In the genomic region with DNA sequence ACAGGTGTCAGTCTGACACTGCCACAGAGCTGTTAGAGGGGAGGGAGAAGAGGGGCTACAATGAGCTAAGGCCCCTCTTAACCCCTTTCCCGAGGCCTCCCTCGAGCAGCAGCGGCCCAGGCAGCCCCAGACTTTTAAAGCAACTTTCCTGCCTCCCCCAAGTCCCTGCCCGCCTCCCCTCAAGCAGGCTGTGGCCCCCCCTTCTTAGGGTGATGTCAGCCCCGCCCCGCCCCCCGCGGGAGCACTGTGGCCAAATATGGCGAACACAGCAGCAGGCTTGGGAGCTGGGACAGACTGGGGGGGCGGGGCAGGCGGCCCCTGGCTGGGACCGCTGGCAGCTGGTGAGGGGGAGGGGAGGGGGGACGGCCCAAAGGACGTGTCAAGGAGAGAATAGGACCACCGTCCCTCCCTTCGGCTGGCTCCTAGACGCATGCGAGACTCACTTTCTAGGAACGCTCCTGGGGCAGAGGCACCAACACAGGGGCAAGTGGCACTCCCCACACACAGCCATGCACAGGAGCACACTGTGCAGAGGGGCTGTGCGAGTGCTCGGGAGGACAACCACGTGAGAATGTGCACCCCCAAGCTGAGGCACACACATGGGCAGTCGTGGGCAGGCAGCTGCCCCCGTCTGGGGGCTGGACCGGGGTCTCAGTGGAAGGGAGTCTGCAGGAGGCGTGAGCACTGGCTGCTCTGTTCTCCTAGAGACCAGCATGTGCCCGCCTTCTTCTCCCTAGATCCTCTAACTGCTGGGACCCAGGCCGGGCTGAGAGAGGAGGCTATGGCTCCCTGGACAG, we compare ENCODE assay signal across 9 cellular contexts. TPM values are rescaled to one million over a fixed set of nuclear protein-coding genes. Genes with fewer than 3 reads are reported as not detected.
A peak's percentile ranks its signal among the peaks of the same experiment; 100 is the strongest.
DNase-seq lines count a peak whose midpoint lies in the region; ATAC-seq and TF ChIP-seq lines count a peak whose summit lies in the region.
"Had no signal": no experiment of that assay in that cellular context is flagged by ENCODE, and none has a peak within 500 bp of the region (broad histone marks: within the 10 kb centered on the region; RNA-seq: fewer than 3 reads in every experiment).

No MANE protein-coding gene starts in this region.

- H3K9ac ChIP-seq in iPS-18a (ENCODE audit: low read length), result peak overlapping the region; percentile 61
- peak overlapping the region; percentile 55 for H3K9ac ChIP-seq in skeletal muscle satellite cell (ENCODE audit: low read depth, low read length)

- H3K4me1 ChIP-seq in iPS-18a (ENCODE audit: control insufficient read depth, low read depth, low read length) (peaks cover 80% of the 10 kb centered on the region), skeletal muscle satellite cell (ENCODE audit: control insufficient read depth, insufficient read depth, low read length) (peaks cover 95% of the 10 kb centered on the region)

- in situ Hi-C loops in astrocyte of the cerebellum (cut with HindIII; ENCODE audit: low sequenced_read_pairs), result no loop called here

- peak overlapping the region; percentile 67 for H3K4me2 ChIP-seq in skeletal muscle satellite cell (ENCODE audit: low read length)

- H3K27ac ChIP-seq in iPS-18a (ENCODE audit: low read length), result peak overlapping the region; percentile 67

- peak; percentile 83 for DNase-seq in HCEC 1CT
- DNase-seq in astrocyte of the cerebellum (ENCODE audit: low read depth), result no peak
- no peak for DNase-seq in HuH-7.5 (ENCODE audit: low spot score)
- no peak for DNase-seq in NOMO-1 treated with dmso at 0.1 percent for 144 hours (lab: John Stamatoyannopoulos, UW; ENCODE audit: unreplicated experiment)
- no peak for DNase-seq in kidney glomerular epithelial cell (lab: John Stamatoyannopoulos, UW)
- DNase-seq: NCI-H146 had no signal

- ATAC-seq in GM18520 (IDR thresholded peaks at IDR 0.05; ENCODE audit: unreplicated experiment), result no peak

- H3K36me3 ChIP-seq in iPS-18a (ENCODE audit: control insufficient read depth, low read depth, low read length) (no peaks in the 10 kb centered on the region), skeletal muscle satellite cell (ENCODE audit: insufficient read depth, low read length) (peaks cover 5% of the 10 kb centered on the region)

- no peak for TF ChIP-seq CTCF in astrocyte of the cerebellum (IDR thresholded peaks at IDR 0.05; ENCODE audit: low read depth, low read length, missing control alignments)

- H3K27me3 ChIP-seq in iPS-18a (ENCODE audit: control insufficient read depth, insufficient read depth, low read length) (no peaks in the 10 kb centered on the region), skeletal muscle satellite cell (ENCODE audit: control insufficient read depth, insufficient read depth, low read length) (no peaks in the 10 kb centered on the region)

- no peaks in the 10 kb centered on the region for H3K9me3 ChIP-seq in iPS-18a (ENCODE audit: control insufficient read depth, low read depth, low read length)
- no peaks in the 10 kb centered on the region for H3K9me3 ChIP-seq in skeletal muscle satellite cell (replicated peaks; ENCODE audit: low read length)

- H3K4me3 ChIP-seq in astrocyte of the cerebellum (ENCODE audit: low read depth, low read length), result peak overlapping the region; percentile 1
- peak overlapping the region; percentile 66 for H3K4me3 ChIP-seq in iPS-18a (ENCODE audit: low read length)
- H3K4me3 ChIP-seq in skeletal muscle satellite cell (ENCODE audit: low read length), result peak overlapping the region; percentile 40

RNA-seq across cellular contexts. Expression of gene TEAD3, which starts 6.7 kb away (rescaled TPM):
- 6.8 and 8.1 TPM in 2 replicates for total RNA-seq in skeletal muscle satellite cell (2012; rRNA removed)

RNA-seq across cellular contexts. Expression of gene RPL10A, which starts 22.0 kb away (rescaled TPM):
- total RNA-seq in skeletal muscle satellite cell (2012; rRNA removed), result 1,553 and 2,067 TPM in 2 replicates

RNA-seq across cellular contexts. Expression of gene TULP1, which starts 22.5 kb away (rescaled TPM):
- total RNA-seq in skeletal muscle satellite cell (2012; rRNA removed), result not detected in 2 replicates

RNA-seq across cellular contexts. Expression of gene FANCE, which starts 38.1 kb away (rescaled TPM):
- 6.3 TPM in 2 replicates for total RNA-seq in skeletal muscle satellite cell (2012; rRNA removed)

Comparison
In these comparisons a context has a peak if more than half of its experiments do, and no peak if none do; other contexts are left out.
1. H3K4me3 ChIP-seq: peak in every context shown above with its lines; median percentile 66 in iPS-18a; 40 in skeletal muscle satellite cell; 1 in astrocyte of the cerebellum.